Comparison of ENCODE assay signal across 21 cellular contexts in the genomic region with DNA sequence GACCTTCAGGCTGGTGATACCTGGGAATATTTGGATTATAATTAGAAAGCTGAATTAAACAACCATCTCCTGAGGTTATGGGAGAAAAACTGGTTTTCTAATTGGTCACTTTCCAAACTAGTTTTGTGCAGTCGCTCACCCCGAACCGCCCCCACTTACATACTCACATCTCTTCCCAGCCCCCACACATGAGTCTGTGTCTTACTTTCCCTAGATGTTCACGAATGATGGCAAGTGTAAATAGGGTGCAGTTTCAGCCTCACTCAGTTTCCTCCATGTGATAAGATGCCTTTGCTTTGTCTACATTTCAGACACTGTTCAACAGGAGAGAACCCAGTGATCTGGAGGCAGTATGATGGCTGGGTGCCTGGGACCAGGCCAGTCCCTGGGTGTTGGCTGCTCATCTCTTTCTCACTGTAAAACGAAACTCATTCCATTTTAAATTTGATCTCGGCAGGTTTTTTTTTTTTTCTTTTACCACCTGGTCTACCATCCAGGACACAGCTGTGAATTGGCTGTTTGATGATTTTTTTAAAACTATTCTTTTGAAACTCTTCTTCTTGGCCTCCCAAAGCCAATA.
A peak's percentile ranks its signal among the peaks of the same experiment; 100 is the strongest.
DNase-seq lines count a peak whose midpoint lies in the region; ATAC-seq and TF ChIP-seq lines count a peak whose summit lies in the region.
"Had no signal": no experiment of that assay in that cellular context is flagged by ENCODE, and none has a peak within 500 bp of the region (broad histone marks: within the 10 kb centered on the region; RNA-seq: fewer than 3 reads in every experiment).

No MANE protein-coding gene starts in this region.

- WGBS in liver: 72% methylated on average over 6 of the region's 6 CpGs
- WGBS in sigmoid colon, 2 donors: 79 to 80% methylated on average over 6 of the region's 6 CpGs

- DNase-seq in ascending aorta (ENCODE audit: low spot score in 2 of 2) (peak in 1 of 2 donors; percentile 50), sigmoid colon (peak; percentile 34), NOMO-1 treated with DMSO at 0.1 percent for 48 hours (lab: John Stamatoyannopoulos, UW; ENCODE audit: unreplicated experiment) (no peak), C1 segment of cervical spinal cord (lab: John Stamatoyannopoulos, UW) (no peak)
- DNase-seq in stimulated activated CD4-positive, alpha-beta T cell treated with anti-CD3 and anti-CD28 coated beads, Interleukin-4, amount 100 ng/mL, for 4 hours: no peak
- DNase-seq: CD4-positive, CD25-positive, alpha-beta regulatory T cell; DMS79; Kasumi-1; NCI-H1417; NCI-H1694 treated with DMSO at 0.1 percent for 48 hours; NCI-H2081 treated with DMSO at 0.1 percent for 48 hours; NCI-H226; NCI-H510A treated with DMSO at 0.1 percent for 48 hours; NCI-H748 treated with DMSO at 0.1 percent for 48 hours had no signal

- intact Hi-C loops in ascending aorta (cut with DNase I): loop anchor here (5.0 kb wide), 1 partner anchor 699 kb away; a partner anchor contains a TSS
- intact Hi-C loops in sigmoid colon (cut with DNase I): no loop called here

- TF ChIP-seq CTCF in ascending aorta (IDR thresholded peaks at IDR 0.05) (no peak), liver (IDR thresholded peaks at IDR 0.05; ENCODE audit: low read depth, low read length, missing input control) (no peak), sigmoid colon (IDR thresholded peaks at IDR 0.05) (no peak)

- H3K27ac ChIP-seq in KOPT-K1 (ENCODE audit: low read depth, low read length, poor library complexity, severe bottlenecking) (peak overlapping the region; percentile 62), ascending aorta (peak overlapping the region; percentile 86 to 88), liver (ENCODE audit: low read depth in 1 of 2, low read length in 2 of 2) (peak overlapping the region in 1 of 2 donors; percentile 48), sigmoid colon (no peak overlapping the region)

- H3K4me3 ChIP-seq in ascending aorta (no peak overlapping the region), liver (ENCODE audit: low read depth in 1 of 3, low read length in 3 of 3) (no peak overlapping the region), sigmoid colon (no peak overlapping the region)
- H3K4me3 ChIP-seq: GM23338 had no signal

- H3K36me3 ChIP-seq in KOPT-K1 (ENCODE audit: insufficient read depth, low read length): no peaks in the 10 kb centered on the region
- no peaks in the 10 kb centered on the region for H3K36me3 ChIP-seq in ascending aorta
- no peaks in the 10 kb centered on the region for H3K36me3 ChIP-seq in liver (ENCODE audit: control insufficient read depth in 4 of 4, insufficient read depth in 3 of 4, low read depth in 1 of 4, low read length in 3 of 4)
- no peaks in the 10 kb centered on the region for H3K36me3 ChIP-seq in sigmoid colon

- no peak for TF ChIP-seq EP300 in sigmoid colon (IDR thresholded peaks at IDR 0.05)

- H3K27me3 ChIP-seq in ascending aorta (no peaks in the 10 kb centered on the region), liver (ENCODE audit: control insufficient read depth in 4 of 4, insufficient read depth in 4 of 4, low read length in 3 of 4) (no peaks in the 10 kb centered on the region), sigmoid colon (no peaks in the 10 kb centered on the region)

- H3K9ac ChIP-seq in liver (ENCODE audit: low read depth in 1 of 2, low read length in 2 of 2): no peak overlapping the region

- H3K4me1 ChIP-seq in ascending aorta (peaks cover 30 to 59% of the 10 kb centered on the region in 2 donors), liver (ENCODE audit: control insufficient read depth in 4 of 4, insufficient read depth in 4 of 4, low read length in 3 of 4) (peaks cover 26 to 95% (median 75%) of the 10 kb centered on the region in 4 donors), sigmoid colon (peaks cover 0 to 46% (median 26%) of the 10 kb centered on the region in 4 donors)

- no peak for ATAC-seq in GM21360 (IDR thresholded peaks at IDR 0.05; ENCODE audit: unreplicated experiment)
- ATAC-seq: GM23338, HCT116, Panc1, SK-N-SH treated with all-trans-retinoic acid at 6 μM for 48 hours had no signal

- H3K9me3 ChIP-seq in KOPT-K1 (ENCODE audit: insufficient read depth, low read length, poor library complexity, severe bottlenecking) (no peaks in the 10 kb centered on the region), ascending aorta (no peaks in the 10 kb centered on the region), liver (ENCODE audit: control insufficient read depth in 4 of 4, low read length in 3 of 4) (no peaks in the 10 kb centered on the region), sigmoid colon (no peaks in the 10 kb centered on the region)

- TF ChIP-seq POLR2A in sigmoid colon (IDR thresholded peaks at IDR 0.05): no peak

- TF ChIP-seq RAD21 in liver (IDR thresholded peaks at IDR 0.05): no peak

TF ChIP-seq in liver, 16 proteins besides CTCF, POLR2A, EP300 and RAD21:
- TF ChIP-seq YY1 (IDR thresholded peaks at IDR 0.05): peak; percentile 25
- TF ChIP-seq GABPA (IDR thresholded peaks at IDR 0.05 in 1 of 2, conservative IDR thresholded peaks at IDR 0.05 in 1 of 2): no peak

Comparison
In these comparisons a context has a peak if more than half of its experiments do, and no peak if none do; other contexts are left out.
1. H3K27ac ChIP-seq: peak in KOPT-K1 (single experiment) and ascending aorta (2 of 2); none in sigmoid colon (0 of 4).